28 cellular contexts compared by ENCODE assay signal in genomic region chr13:102933076-102933922, GRCh38.
"Had no signal": no experiment of that assay in that cellular context is flagged by ENCODE, and none has a peak within 500 bp of the region (broad histone marks: within the 10 kb centered on the region; RNA-seq: fewer than 3 reads in every experiment).

No MANE protein-coding gene starts in this region.

- H3K4me1 Mint-ChIP-seq: stimulated activated effector memory CD8-positive, alpha-beta T cell treated with anti-CD3 and anti-CD28 coated beads, Interleukin-12 subunit alpha, Interleukin-12 subunit beta, amount 100 ng/mL, for 72 hours had no signal

- H3K4me3 Mint-ChIP-seq: mesothelial cell of epicardium; natural killer cell treated with Interleukin-12 subunit alpha and Interleukin-12 subunit beta and Interleukin-15 and Interleukin-18, amount 100 ng/mL, for 72 hours; neural progenitor cell; stimulated activated effector memory CD8-positive, alpha-beta T cell treated with anti-CD3 and anti-CD28 coated beads, Interleukin-12 subunit alpha, Interleukin-12 subunit beta, amount 100 ng/mL, for 72 hours had no signal

- H3K9me3 ChIP-seq: esophagus squamous epithelium, left lung, mucosa of descending colon, right atrium auricular region, testis, tibial nerve, upper lobe of left lung had no signal

- H3K36me3 Mint-ChIP-seq: mesothelial cell of epicardium; naive B cell; natural killer cell treated with Interleukin-12 subunit alpha and Interleukin-12 subunit beta and Interleukin-15 and Interleukin-18, amount 100 ng/mL, for 72 hours; neural progenitor cell; stimulated activated effector memory CD8-positive, alpha-beta T cell treated with anti-CD3 and anti-CD28 coated beads, Interleukin-12 subunit alpha, Interleukin-12 subunit beta, amount 100 ng/mL, for 72 hours had no signal

- H3K27ac Mint-ChIP-seq: mesothelial cell of epicardium; natural killer cell treated with Interleukin-12 subunit alpha and Interleukin-12 subunit beta and Interleukin-15 and Interleukin-18, amount 100 ng/mL, for 72 hours; neural progenitor cell; progenitor cell of endocrine pancreas; stimulated activated effector memory CD8-positive, alpha-beta T cell treated with anti-CD3 and anti-CD28 coated beads, Interleukin-12 subunit alpha, Interleukin-12 subunit beta, amount 100 ng/mL, for 72 hours had no signal

- ATAC-seq: left lung; mucosa of descending colon; sciatic nerve; stimulated activated effector memory CD8-positive, alpha-beta T cell treated with anti-CD3 and anti-CD28 coated beads, Interleukin-12 subunit alpha, Interleukin-12 subunit beta, amount 100 ng/mL, for 72 hours; stimulated activated naive CD8-positive, alpha-beta T cell treated with anti-CD3 and anti-CD28 coated beads, Interleukin-15, Interleukin-2, amounts not matched to agents 100 U/mL and 50 U/mL, for 24 hours had no signal

- DNase-seq: dermis blood vessel endothelial cell; effector memory CD4-positive, alpha-beta T cell; erythroblast; esophagus squamous epithelium; foreskin melanocyte; left lung; mesenchymal stem cell; mucosa of descending colon; naive B cell; stimulated activated CD4-positive, alpha-beta T cell treated with anti-CD3 and anti-CD28 coated beads, Interleukin-2, amount 100 ng/mL, for 24 hours; stimulated activated CD4-positive, alpha-beta T cell treated with anti-CD3 and anti-CD28 coated beads, Interleukin-4, amount 100 ng/mL, for 24 hours; stimulated activated naive CD8-positive, alpha-beta T cell treated with anti-CD3 and anti-CD28 coated beads, Interleukin-15, Interleukin-2, amounts not matched to agents 100 U/mL and 50 U/mL, for 24 hours; substantia nigra; testis; upper lobe of left lung had no signal

- H3K4me1 ChIP-seq: esophagus squamous epithelium, left lung, parathyroid adenoma, right atrium auricular region, testis, tibial nerve, upper lobe of left lung had no signal

- H3K36me3 ChIP-seq: esophagus squamous epithelium, left lung, neural progenitor cell, right atrium auricular region, tibial nerve, upper lobe of left lung had no signal

- H3K27me3 ChIP-seq: esophagus squamous epithelium, left lung, neural progenitor cell, right atrium auricular region, testis, tibial nerve, upper lobe of left lung had no signal

- H3K4me3 ChIP-seq: coronary artery, esophagus squamous epithelium, left lung, mucosa of descending colon, neural progenitor cell, right atrium auricular region, testis, tibial nerve, upper lobe of left lung had no signal

- FAIRE-seq: endometrium, keratinocyte, urothelium cell line had no signal

- H3K27me3 Mint-ChIP-seq: progenitor cell of endocrine pancreas had no signal

- H3K27ac ChIP-seq: coronary artery, esophagus squamous epithelium, left lung, neural progenitor cell, parathyroid adenoma, right atrium auricular region, testis, tibial nerve, upper lobe of left lung had no signal
